Comparison of ENCODE assay signal across 11 cellular contexts in genomic region chr4:42643685-42644084, GRCh38. TPM values are rescaled to one million over a fixed set of nuclear protein-coding genes. Genes with fewer than 3 reads are reported as not detected.
DNase-seq lines count a peak whose midpoint lies in the region; ATAC-seq lines count a peak whose summit lies in the region.
"Had no signal": no experiment of that assay in that cellular context is flagged by ENCODE, and none has a peak within 500 bp of the region (broad histone marks: within the 10 kb centered on the region; RNA-seq: fewer than 3 reads in every experiment).

No MANE protein-coding gene starts in this region.

- peak; percentile 62 for ATAC-seq in GM18868 (IDR thresholded peaks at IDR 0.05; ENCODE audit: unreplicated experiment)
- peak; percentile 53 for ATAC-seq in HG02588 (IDR thresholded peaks at IDR 0.05; ENCODE audit: unreplicated experiment)
- peak; percentile 51 for ATAC-seq in HG03571 (IDR thresholded peaks at IDR 0.05; ENCODE audit: unreplicated experiment)
- peak; percentile 46 for ATAC-seq in naive thymus-derived CD4-positive, alpha-beta T cell
- no peak for ATAC-seq in left colon

- H3K27ac Mint-ChIP-seq in naive thymus-derived CD4-positive, alpha-beta T cell, result peak overlapping the region in 1 of 9 donors; percentile 34
- H3K27ac Mint-ChIP-seq: progenitor cell of endocrine pancreas had no signal

- H3K4me3 ChIP-seq in naive thymus-derived CD4-positive, alpha-beta T cell (ENCODE audit: low read length), result no peak overlapping the region

- no peak for DNase-seq in naive thymus-derived CD4-positive, alpha-beta T cell
- DNase-seq in COLO829 (ENCODE audit: low spot score) (no peak), left colon (no peak)
- no peak for DNase-seq in activated CD8-positive, alpha-beta memory T cell treated with anti-CD3 and anti-CD28 coated beads, Interleukin-2, amount 50 U/mL, for 4 hours
- DNase-seq in effector CD8-positive, alpha-beta T cell (lab: John Stamatoyannopoulos, UW), result no peak
- DNase-seq: NCI-H2029; stimulated activated naive CD4-positive, alpha-beta T cell treated with Interleukin-2 at 50 U/mL for 16 hours had no signal

- H3K4me1 Mint-ChIP-seq in naive thymus-derived CD4-positive, alpha-beta T cell, result peaks cover 50 to 95% (median 84%) of the 10 kb centered on the region in 7 donors

- no peaks in the 10 kb centered on the region for H3K27me3 Mint-ChIP-seq in naive thymus-derived CD4-positive, alpha-beta T cell
- H3K27me3 Mint-ChIP-seq: progenitor cell of endocrine pancreas had no signal

- H3K36me3 Mint-ChIP-seq in naive thymus-derived CD4-positive, alpha-beta T cell, result peaks cover 0 to 18% (median 0%) of the 10 kb centered on the region in 5 donors

- intact Hi-C loops in naive thymus-derived CD4-positive, alpha-beta T cell (cut with micrococcal nuclease), result loop anchor here in 1 of 2 donors (2.0 kb wide), 1 partner anchor 13 kb away; the partner anchor contains the start of gene ATP8A1
- intact Hi-C loops in left colon (cut with DNase I, micrococcal nuclease), result no loop called here

- H3K36me3 ChIP-seq in naive thymus-derived CD4-positive, alpha-beta T cell (ENCODE audit: control insufficient read depth in 2 of 3, insufficient read depth in 3 of 3, low read length in 3 of 3), result no peaks in the 10 kb centered on the region

- H3K9me3 ChIP-seq in naive thymus-derived CD4-positive, alpha-beta T cell (ENCODE audit: control insufficient read depth in 2 of 3, low read length in 3 of 3), result no peaks in the 10 kb centered on the region

- no peak overlapping the region for H3K27ac ChIP-seq in naive thymus-derived CD4-positive, alpha-beta T cell (ENCODE audit: low read depth, low read length)

- peak overlapping the region in 2 of 10 donors; percentile 12 to 48 for H3K4me3 Mint-ChIP-seq in naive thymus-derived CD4-positive, alpha-beta T cell

- peaks cover 0 to 2% (median 0%) of the 10 kb centered on the region in 11 donors for H3K9me3 Mint-ChIP-seq in naive thymus-derived CD4-positive, alpha-beta T cell

- peaks cover 44 to 49% of the 10 kb centered on the region in 2 donors for H3K4me1 ChIP-seq in naive thymus-derived CD4-positive, alpha-beta T cell (ENCODE audit: control insufficient read depth in 2 of 2, insufficient read depth in 2 of 2, low read length in 2 of 2)

- POLR2A ChIA-PET in naive thymus-derived CD4-positive, alpha-beta T cell (lab: Charles Lee), result no interaction called here

- CTCF ChIA-PET in naive thymus-derived CD4-positive, alpha-beta T cell (lab: Charles Lee), result no interaction called here

- H3K27me3 ChIP-seq in naive thymus-derived CD4-positive, alpha-beta T cell (ENCODE audit: control insufficient read depth in 2 of 2, insufficient read depth in 2 of 2, low read length in 2 of 2), result no peaks in the 10 kb centered on the region

RNA-seq across cellular contexts. Expression of gene ATP8A1, which starts 13.2 kb away (rescaled TPM):
- total RNA-seq in naive thymus-derived CD4-positive, alpha-beta T cell, result 10 to 100 TPM; 28.9 to 66.8 (median 54.4) TPM
- polyA plus RNA-seq in naive thymus-derived CD4-positive, alpha-beta T cell, result 10 to 100 TPM in 1 of 2 donors, 1 to 10 TPM in 1; 8.8 to 10.2 TPM
- 10 to 100 TPM; 64.7 to 70.5 TPM for total RNA-seq in left colon
